8 cellular contexts compared by ENCODE assay signal in the genomic region with DNA sequence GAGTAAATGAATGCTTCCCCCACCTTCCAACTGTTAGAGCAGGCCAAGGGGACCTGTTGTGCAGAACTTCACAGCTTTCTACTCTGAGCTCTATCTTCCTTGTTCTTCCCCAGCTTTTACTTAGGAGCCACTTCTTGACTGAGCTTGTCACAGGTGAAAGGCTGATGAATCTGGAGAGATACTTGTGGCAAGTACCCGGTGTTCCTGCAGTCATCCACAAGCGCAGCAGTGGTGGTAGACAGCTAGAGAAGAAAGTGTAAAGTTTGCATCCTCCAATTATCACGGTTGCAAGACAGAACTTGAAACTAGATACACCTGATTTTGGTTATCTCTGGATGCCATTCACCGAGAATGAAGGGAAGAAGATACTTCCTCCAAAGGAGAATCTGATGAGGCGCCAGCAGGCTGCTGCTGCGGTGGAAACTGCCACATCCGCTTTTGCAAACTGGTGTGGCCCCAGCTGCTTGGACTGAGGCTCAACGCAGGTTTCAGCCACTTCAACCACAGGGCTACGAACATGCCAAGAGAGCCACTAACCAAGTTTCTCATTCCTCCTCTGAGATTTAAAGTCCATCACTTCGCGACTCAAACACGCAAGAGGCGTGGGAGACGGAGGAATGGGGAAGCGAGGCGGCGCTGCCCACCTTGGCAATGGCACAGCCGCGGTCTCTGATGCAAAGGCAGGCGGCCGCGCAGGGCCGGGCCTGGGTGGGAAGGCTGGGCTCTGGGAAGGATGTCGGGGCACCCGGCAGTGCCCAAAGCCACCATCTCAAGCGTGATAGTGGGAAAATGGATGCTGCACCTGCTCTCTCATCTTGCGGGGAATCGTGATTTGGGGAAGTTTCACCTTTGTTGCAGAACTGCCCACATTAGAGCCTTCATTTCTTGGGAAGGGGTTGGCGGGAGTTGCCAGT. TPM values are rescaled to one million over a fixed set of nuclear protein-coding genes. Genes with fewer than 3 reads are reported as not detected.
DNase-seq lines count a peak whose midpoint lies in the region; ATAC-seq and TF ChIP-seq lines count a peak whose summit lies in the region.

No MANE protein-coding gene starts in this region.

- H3K36me3 ChIP-seq in rectal smooth muscle tissue (ENCODE audit: control insufficient read depth, insufficient read depth, low read length) = no peaks in the 10 kb centered on the region

- peak overlapping the region; percentile 51 for H3K4me3 ChIP-seq in GM12865 (ENCODE audit: low read depth, low read length)
- peak overlapping the region; percentile 78 for H3K4me3 ChIP-seq in rectal smooth muscle tissue (ENCODE audit: low read length)

- DNase-seq in GM12865 (ENCODE audit: low read depth) (peak; percentile 76), Kasumi-1 (lab: John Stamatoyannopoulos, UW) (peak; percentile 41 to 74), cardiac septum (ENCODE audit: low spot score) (peak; percentile 82), DMS79 (lab: John Stamatoyannopoulos, UW) (no peak), NCI-H69 (lab: John Stamatoyannopoulos, UW) (no peak)
- DNase-seq in activated T-cell treated with anti-CD3 and anti-CD28 coated beads, Interleukin-2, amount 50 U/mL, for 48 hours = peak; percentile 57 to 67

- ATAC-seq in GM21737 (IDR thresholded peaks at IDR 0.05; ENCODE audit: unreplicated experiment) = peak; percentile 75

- peaks cover 2% of the 10 kb centered on the region for H3K4me1 ChIP-seq in rectal smooth muscle tissue (ENCODE audit: control insufficient read depth, insufficient read depth, low read length)

- H3K27me3 ChIP-seq in rectal smooth muscle tissue (ENCODE audit: control insufficient read depth, insufficient read depth, low read length) = no peaks in the 10 kb centered on the region

- peak overlapping the region; percentile 38 for H3K9ac ChIP-seq in rectal smooth muscle tissue (ENCODE audit: low read length)

- H3K27ac ChIP-seq in rectal smooth muscle tissue (ENCODE audit: low read depth, low read length) = no peak overlapping the region

- no peak for TF ChIP-seq CTCF in GM12865 (IDR thresholded peaks at IDR 0.05; ENCODE audit: insufficient read depth, low read depth, low read length, missing control alignments)

- intact Hi-C loops in cardiac septum (cut with DNase I) = no loop called here

RNA-seq across cellular contexts. Expression of a gene that starts 1.3 kb away (rescaled TPM):
- total RNA-seq in cardiac septum = 19.5 TPM

Comparison
In these comparisons a context has a peak if more than half of its experiments do, and no peak if none do; other contexts are left out.
1. DNase-seq: peak in GM12865 (single experiment), Kasumi-1 (2 of 2), activated T-cell treated with anti-CD3 and anti-CD28 coated beads, Interleukin-2, amount 50 U/mL, for 48 hours (2 of 2) and cardiac septum (single experiment); none in DMS79 (single experiment) and NCI-H69 (single experiment).